25 cellular contexts compared by ENCODE assay signal in the genomic region with DNA sequence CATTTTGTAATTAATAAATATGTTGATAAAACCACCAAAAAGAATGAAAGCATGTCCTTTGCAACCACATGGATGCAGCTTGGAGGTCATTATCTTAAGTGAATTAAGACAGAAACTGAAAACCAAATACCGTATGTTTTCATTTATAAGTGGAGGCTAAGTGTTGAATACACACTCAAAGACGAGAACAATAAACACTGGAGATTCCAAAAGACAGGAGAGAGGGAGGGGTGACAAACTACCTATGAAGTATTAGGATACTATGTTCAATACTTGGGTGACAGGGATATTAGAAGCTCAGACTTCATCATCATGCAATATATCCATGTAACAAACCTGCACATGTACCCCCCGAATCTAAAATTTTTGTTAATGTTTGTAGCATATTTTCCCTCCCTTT.
"Had no signal": no experiment of that assay in that cellular context is flagged by ENCODE, and none has a peak within 500 bp of the region (broad histone marks: within the 10 kb centered on the region; RNA-seq: fewer than 3 reads in every experiment).

No MANE protein-coding gene starts in this region.

- H3K27ac Mint-ChIP-seq: dendritic cell treated with granulocyte-macrophage colony-stimulating factor and Interleukin-4, amounts not matched to agents 40 ng/mL and 50 ng/mL, for 4 days; nephron progenitor cell; stimulated activated naive CD8-positive, alpha-beta T cell treated with anti-CD3 and anti-CD28 coated beads, Interleukin-15, amount 100 ng/mL, for 72 hours had no signal

- H3K27me3 Mint-ChIP-seq: dendritic cell treated with granulocyte-macrophage colony-stimulating factor and Interleukin-4, amounts not matched to agents 40 ng/mL and 50 ng/mL, for 4 days; naive thymus-derived CD8-positive, alpha-beta T cell; stimulated activated naive CD8-positive, alpha-beta T cell treated with anti-CD3 and anti-CD28 coated beads, Interleukin-15, amount 100 ng/mL, for 72 hours had no signal

- H3K4me1 ChIP-seq: colonic mucosa, foreskin keratinocyte, prostate gland had no signal

- H3K27ac ChIP-seq: colonic mucosa, esophagus muscularis mucosa, foreskin keratinocyte, gastroesophageal sphincter, heart left ventricle, hepatocyte, prostate gland, right atrium auricular region, suprapubic skin, transverse colon had no signal

- H3K4me3 ChIP-seq: colonic mucosa, esophagus muscularis mucosa, gastroesophageal sphincter, heart left ventricle, hepatocyte, prostate gland, right atrium auricular region, smooth muscle cell, suprapubic skin, transverse colon had no signal

- ATAC-seq: foreskin keratinocyte; gastroesophageal sphincter; heart left ventricle; left lobe of liver; naive thymus-derived CD8-positive, alpha-beta T cell; sciatic nerve; stimulated activated naive CD8-positive, alpha-beta T cell treated with anti-CD3 and anti-CD28 coated beads, Interleukin-15, amount 100 ng/mL, for 72 hours had no signal

- H3K9me3 ChIP-seq: colonic mucosa, esophagus muscularis mucosa, gastroesophageal sphincter, heart left ventricle, prostate gland, right atrium auricular region, suprapubic skin, transverse colon had no signal

- DNase-seq: colonic mucosa; effector memory CD4-positive, alpha-beta T cell; foreskin keratinocyte; heart left ventricle; kidney; naive thymus-derived CD8-positive, alpha-beta T cell; nephron progenitor cell; nucleus accumbens; stimulated activated CD4-positive, alpha-beta T cell treated with anti-CD3 and anti-CD28 coated beads, Interleukin-12 subunit alpha, Interleukin-12 subunit beta, amount 100 ng/mL, for 4 hours; stimulated activated CD4-positive, alpha-beta T cell treated with anti-CD3 and anti-CD28 coated beads, Interleukin-1b, Interleukin-23, amount 100 ng/mL, for 48 hours; stimulated activated CD4-positive, alpha-beta T cell treated with anti-CD3 and anti-CD28 coated beads, Interleukin-4, amount 100 ng/mL, for 1 hour; stimulated activated CD8-positive, alpha-beta memory T cell treated with anti-CD3 and anti-CD28 coated beads, Interleukin-4, amount 100 ng/mL, for 48 hours; stimulated activated naive CD4-positive, alpha-beta T cell; stimulated activated naive CD8-positive, alpha-beta T cell treated with anti-CD3 and anti-CD28 coated beads, Interleukin-15, amount 100 ng/mL, for 72 hours; transverse colon had no signal

- H3K9me3 Mint-ChIP-seq: dendritic cell treated with granulocyte-macrophage colony-stimulating factor and Interleukin-4, amounts not matched to agents 40 ng/mL and 50 ng/mL, for 4 days; naive thymus-derived CD8-positive, alpha-beta T cell; nephron progenitor cell; stimulated activated naive CD8-positive, alpha-beta T cell treated with anti-CD3 and anti-CD28 coated beads, Interleukin-15, amount 100 ng/mL, for 72 hours had no signal

- H3K4me3 Mint-ChIP-seq: dendritic cell treated with granulocyte-macrophage colony-stimulating factor and Interleukin-4, amounts not matched to agents 40 ng/mL and 50 ng/mL, for 4 days; naive thymus-derived CD8-positive, alpha-beta T cell; nephron progenitor cell; stimulated activated naive CD8-positive, alpha-beta T cell treated with anti-CD3 and anti-CD28 coated beads, Interleukin-15, amount 100 ng/mL, for 72 hours had no signal

- H3K27me3 ChIP-seq: colonic mucosa, esophagus muscularis mucosa, foreskin keratinocyte, gastroesophageal sphincter, heart left ventricle, hepatocyte, right atrium auricular region, suprapubic skin, transverse colon had no signal
